In genomic region chr10:101569838-101570763, GRCh38 we compare ENCODE assay signal across 8 cellular contexts. TPM values are rescaled to one million over a fixed set of nuclear protein-coding genes. Genes with fewer than 3 reads are reported as not detected.
DNase-seq lines count a peak whose midpoint lies in the region; ATAC-seq lines count a peak whose summit lies in the region.

No MANE protein-coding gene starts in this region.

- peaks cover 13% of the 10 kb centered on the region for H3K4me1 Mint-ChIP-seq in activated CD4-positive, alpha-beta memory T cell treated with anti-CD3 and anti-CD28 coated beads for 36 hours (ENCODE audit: low read depth)

- peak; percentile 48 for ATAC-seq in HG02938 (IDR thresholded peaks at IDR 0.05; ENCODE audit: unreplicated experiment)

- WGBS in ectodermal cell, 2 experiments, result 1% methylated on average over 61 of the region's 61 CpGs

- H3K36me3 Mint-ChIP-seq in activated CD4-positive, alpha-beta memory T cell treated with anti-CD3 and anti-CD28 coated beads for 36 hours, result no peaks in the 10 kb centered on the region

- peak overlapping the region; percentile 47 for H3K4me3 ChIP-seq in ectodermal cell (ENCODE audit: insufficient read depth, low read depth, low read length)

- no peak overlapping the region for H3K27ac ChIP-seq in ectodermal cell (ENCODE audit: insufficient read depth, low read depth, low read length, poor library complexity, severe bottlenecking)

- POLR2A ChIA-PET in activated CD4-positive, alpha-beta memory T cell treated with anti-CD3 and anti-CD28 coated beads for 36 hours (lab: Charles Lee), result no interaction called here

- H3K27me3 ChIP-seq in ectodermal cell (ENCODE audit: control insufficient read depth, insufficient read depth, low read length, poor library complexity, severe bottlenecking), result peaks cover 75% of the 10 kb centered on the region

- no peaks in the 10 kb centered on the region for H3K9me3 ChIP-seq in ectodermal cell (ENCODE audit: control insufficient read depth, low read length)

- CTCF ChIA-PET in activated CD4-positive, alpha-beta memory T cell treated with anti-CD3 and anti-CD28 coated beads for 36 hours (lab: Charles Lee), result interaction anchor here (0.6 to 4.9 kb wide), 43 partner anchors 8 to 408 kb away, joined by 3 to 79 read pairs (median 4); partner anchors contain the start of genes DPCD, NPM3 and POLL

- intact Hi-C loops in activated CD4-positive, alpha-beta memory T cell treated with anti-CD3 and anti-CD28 coated beads for 36 hours (cut with micrococcal nuclease), result loop anchor here (2.0 to 5.0 kb wide), 4 partner anchors 33 to 408 kb away; no protein-coding TSS in a partner anchor

- peak overlapping the region; percentile 61 for H3K4me3 Mint-ChIP-seq in activated CD4-positive, alpha-beta memory T cell treated with anti-CD3 and anti-CD28 coated beads for 36 hours

- H3K27me3 Mint-ChIP-seq in activated CD4-positive, alpha-beta memory T cell treated with anti-CD3 and anti-CD28 coated beads for 36 hours, result peaks cover 44% of the 10 kb centered on the region

- H3K36me3 ChIP-seq in ectodermal cell (ENCODE audit: control insufficient read depth, insufficient read depth, low read length), result no peaks in the 10 kb centered on the region

- DNase-seq in NCI-H524 (lab: John Stamatoyannopoulos, UW) (peak; percentile 7 to 27), NCI-H524 treated with DMSO at 0.1 percent for 48 hours (lab: John Stamatoyannopoulos, UW) (no peak), NCI-H2196 treated with DMSO at 0.1 percent for 48 hours (lab: John Stamatoyannopoulos, UW; ENCODE audit: unreplicated experiment) (peak; percentile 1), lung microvascular endothelial cell (ENCODE audit: low read depth in 2 of 2) (peak; percentile 57 to 71)
- DNase-seq in activated CD4-positive, alpha-beta memory T cell treated with anti-CD3 and anti-CD28 coated beads for 36 hours, result peak; percentile 85
- peak; percentile 57 to 77 (median 65) for DNase-seq in stimulated activated CD4-positive, alpha-beta T cell treated with anti-CD3 and anti-CD28 coated beads, TNF-alpha, amount 100 ng/mL, for 24 hours (ENCODE audit: low read depth in 3 of 3)

- peaks cover 2% of the 10 kb centered on the region for H3K9me3 Mint-ChIP-seq in activated CD4-positive, alpha-beta memory T cell treated with anti-CD3 and anti-CD28 coated beads for 36 hours

- peaks cover 7% of the 10 kb centered on the region for H3K4me1 ChIP-seq in ectodermal cell (ENCODE audit: control insufficient read depth, insufficient read depth, low read length)

- no peak overlapping the region for H3K27ac Mint-ChIP-seq in activated CD4-positive, alpha-beta memory T cell treated with anti-CD3 and anti-CD28 coated beads for 36 hours

RNA-seq across cellular contexts. Expression of gene POLL, which starts 18.0 kb away (rescaled TPM):
- total RNA-seq in activated CD4-positive, alpha-beta memory T cell treated with anti-CD3 and anti-CD28 coated beads for 36 hours, result 10 to 100 TPM; 29.4 to 30.8 TPM
- 32.4 TPM for polyA plus RNA-seq in ectodermal cell (2013, experiment 1 of 4)
- 37.4 TPM for polyA plus RNA-seq in ectodermal cell (2013, experiment 2 of 4)
- 28.4 TPM for polyA plus RNA-seq in ectodermal cell (2013, experiment 3 of 4)
- 30.3 TPM for polyA plus RNA-seq in ectodermal cell (2013, experiment 4 of 4)
- total RNA-seq in lung microvascular endothelial cell, result 5.0 and 6.3 TPM in 2 replicates

RNA-seq across cellular contexts. Expression of gene DPCD, which starts 18.0 kb away (rescaled TPM):
- 10 to 100 TPM; 13.9 to 14.4 TPM for total RNA-seq in activated CD4-positive, alpha-beta memory T cell treated with anti-CD3 and anti-CD28 coated beads for 36 hours
- 36.0 TPM for polyA plus RNA-seq in ectodermal cell (2013, experiment 1 of 4)
- polyA plus RNA-seq in ectodermal cell (2013, experiment 2 of 4), result 35.7 TPM
- 34.3 TPM for polyA plus RNA-seq in ectodermal cell (2013, experiment 3 of 4)
- polyA plus RNA-seq in ectodermal cell (2013, experiment 4 of 4), result 35.4 TPM
- 12.1 and 15.7 TPM in 2 replicates for total RNA-seq in lung microvascular endothelial cell
